In genomic region chr1:228417061-228417460, GRCh38 we compare ENCODE assay signal across 12 cellular contexts. TPM values are rescaled to one million over a fixed set of nuclear protein-coding genes. Genes with fewer than 3 reads are reported as not detected.
A peak's percentile ranks its signal among the peaks of the same experiment; 100 is the strongest.
DNase-seq lines count a peak whose midpoint lies in the region; ATAC-seq and TF ChIP-seq lines count a peak whose summit lies in the region.
"Had no signal": no experiment of that assay in that cellular context is flagged by ENCODE, and none has a peak within 500 bp of the region (broad histone marks: within the 10 kb centered on the region; RNA-seq: fewer than 3 reads in every experiment).

No MANE protein-coding gene starts in this region.

- no peak for DNase-seq in T-helper 1 cell
- DNase-seq in T-helper 17 cell = no peak
- no peak for DNase-seq in neural progenitor cell (ENCODE audit: low spot score)
- DNase-seq in stimulated activated CD4-positive, alpha-beta T cell treated with anti-CD3 and anti-CD28 coated beads, Interleukin-4, amount 100 ng/mL, for 4 hours = no peak
- DNase-seq in DMS53 treated with DMSO at 0.1 percent for 48 hours (lab: John Stamatoyannopoulos, UW; ENCODE audit: unreplicated experiment) = no peak
- DNase-seq: KG1, NCI-H187 treated with DMSO at 0.1 percent for 48 hours had no signal

- H3K36me3 ChIP-seq in gastroesophageal sphincter (no peaks in the 10 kb centered on the region), neural progenitor cell (no peaks in the 10 kb centered on the region)

- H4K20me1 ChIP-seq in neural progenitor cell (ENCODE audit: low read depth) = peaks cover 5% of the 10 kb centered on the region

- WGBS in gastroesophageal sphincter (ENCODE audit: low coverage in 1 of 2), 2 donors = 14 to 20% methylated on average over 3 to 9 of the region's 12 CpGs

- peaks cover 32% of the 10 kb centered on the region for H3K27me3 Mint-ChIP-seq in T-helper 1 cell treated with Interleukin-12 subunit alpha and Interleukin-12 subunit beta and Interleukin-4 antibody, amounts not matched to agents 30 μg/mL and 1 μg/mL, for 36 hours (ENCODE audit: low read depth)
- H3K27me3 Mint-ChIP-seq in T-helper 17 cell (peaks cover 20% of the 10 kb centered on the region), neural progenitor cell (ENCODE audit: insufficient read depth, low read depth) (peaks cover 11% of the 10 kb centered on the region)

- peaks cover 15% of the 10 kb centered on the region for H3F3A ChIP-seq in neural progenitor cell (ENCODE audit: low read depth)

- no peak for TF ChIP-seq EP300 in gastroesophageal sphincter (IDR thresholded peaks at IDR 0.05)

- ATAC-seq in T-helper 17 cell (no peak), gastroesophageal sphincter (peak; percentile 20), HG03159 (IDR thresholded peaks at IDR 0.05; ENCODE audit: unreplicated experiment) (no peak)

- no peak for TF ChIP-seq POLR2A in gastroesophageal sphincter (IDR thresholded peaks at IDR 0.05)

- H3K9ac ChIP-seq in neural progenitor cell = no peak overlapping the region

- H3K4me1 ChIP-seq in gastroesophageal sphincter (peaks cover 3 to 24% (median 7%) of the 10 kb centered on the region in 3 donors), neural progenitor cell (peaks cover 6% of the 10 kb centered on the region)

- TF ChIP-seq CTCF in gastroesophageal sphincter (IDR thresholded peaks at IDR 0.05) (no peak), neural progenitor cell (IDR thresholded peaks at IDR 0.05) (no peak)

- H3K27me3 ChIP-seq in gastroesophageal sphincter (peaks cover 76% of the 10 kb centered on the region), neural progenitor cell (peaks cover 68% of the 10 kb centered on the region)

- H3K4me3 ChIP-seq in gastroesophageal sphincter (peak overlapping the region in 1 of 2 donors; percentile 50), neural progenitor cell (peak overlapping the region; percentile 58)

- peak overlapping the region; percentile 86 for H3K4me2 ChIP-seq in neural progenitor cell

- peaks cover 18% of the 10 kb centered on the region for H3K4me1 Mint-ChIP-seq in T-helper 1 cell treated with Interleukin-12 subunit alpha and Interleukin-12 subunit beta and Interleukin-4 antibody, amounts not matched to agents 30 μg/mL and 1 μg/mL, for 36 hours (ENCODE audit: low read depth)
- H3K4me1 Mint-ChIP-seq in T-helper 17 cell (peaks cover 22% of the 10 kb centered on the region), neural progenitor cell (peaks cover 10% of the 10 kb centered on the region)

- no peaks in the 10 kb centered on the region for H3K79me2 ChIP-seq in neural progenitor cell (ENCODE audit: low read depth)

- H3K27ac ChIP-seq in gastroesophageal sphincter (no peak overlapping the region), neural progenitor cell (no peak overlapping the region)
- H3K27ac ChIP-seq: 22Rv1 had no signal

- H3K4me3 Mint-ChIP-seq in T-helper 1 cell treated with Interleukin-12 subunit alpha and Interleukin-12 subunit beta and Interleukin-4 antibody, amounts not matched to agents 30 μg/mL and 1 μg/mL, for 36 hours = peak overlapping the region; percentile 86
- peak overlapping the region; percentile 89 for H3K4me3 Mint-ChIP-seq in T-helper 17 cell
- no peak overlapping the region for H3K4me3 Mint-ChIP-seq in neural progenitor cell

- no peak overlapping the region for H2AFZ ChIP-seq in neural progenitor cell (replicated peaks)

- H3K9me3 Mint-ChIP-seq in T-helper 1 cell treated with Interleukin-12 subunit alpha and Interleukin-12 subunit beta and Interleukin-4 antibody, amounts not matched to agents 30 μg/mL and 1 μg/mL, for 36 hours = no peaks in the 10 kb centered on the region
- no peaks in the 10 kb centered on the region for H3K9me3 Mint-ChIP-seq in neural progenitor cell

- H3K36me3 Mint-ChIP-seq in T-helper 1 cell treated with Interleukin-12 subunit alpha and Interleukin-12 subunit beta and Interleukin-4 antibody, amounts not matched to agents 30 μg/mL and 1 μg/mL, for 36 hours (ENCODE audit: low read depth) = peaks cover 15% of the 10 kb centered on the region
- peaks cover under 1% of the 10 kb centered on the region for H3K36me3 Mint-ChIP-seq in T-helper 17 cell (ENCODE audit: low read depth)
- peaks cover 14% of the 10 kb centered on the region for H3K36me3 Mint-ChIP-seq in neural progenitor cell

- no peak overlapping the region for H3K27ac Mint-ChIP-seq in T-helper 1 cell treated with Interleukin-12 subunit alpha and Interleukin-12 subunit beta and Interleukin-4 antibody, amounts not matched to agents 30 μg/mL and 1 μg/mL, for 36 hours
- peak overlapping the region; percentile 70 for H3K27ac Mint-ChIP-seq in T-helper 17 cell
- H3K27ac Mint-ChIP-seq in neural progenitor cell = no peak overlapping the region

- H3K9me3 ChIP-seq in T-helper 17 cell (ENCODE audit: control insufficient read depth, low read length, poor library complexity, severe bottlenecking) = no peaks in the 10 kb centered on the region
- peaks cover 0 to 4% (median 0%) of the 10 kb centered on the region in 3 donors for H3K9me3 ChIP-seq in gastroesophageal sphincter
- no peaks in the 10 kb centered on the region for H3K9me3 ChIP-seq in neural progenitor cell (ENCODE audit: low read depth)

RNA-seq across cellular contexts. Expression of gene TRIM17, which starts 0.4 kb away (rescaled TPM):
- 1 to 10 TPM in 1 of 2 donors, under 1 TPM in 1; 0.47 to 2.0 TPM for total RNA-seq in T-helper 17 cell
- not detected for total RNA-seq in gastroesophageal sphincter
- total RNA-seq in neural progenitor cell (ENCODE audit: low replicate concordance) = 2.9 and 5.0 TPM in 2 replicates
- total RNA-seq: subcutaneous adipose tissue had no signal

RNA-seq across cellular contexts. Expression of gene TRIM11, which starts 10.4 kb away (rescaled TPM):
- 10 to 100 TPM; 35.5 to 52.5 TPM for total RNA-seq in T-helper 17 cell
- 10 to 100 TPM; 16.3 to 24.6 (median 21.9) TPM for total RNA-seq in gastroesophageal sphincter
- 13.7 and 24.9 TPM in 2 replicates for total RNA-seq in neural progenitor cell (ENCODE audit: low replicate concordance)
